Comparison of ENCODE assay signal across 8 cellular contexts in the genomic region with DNA sequence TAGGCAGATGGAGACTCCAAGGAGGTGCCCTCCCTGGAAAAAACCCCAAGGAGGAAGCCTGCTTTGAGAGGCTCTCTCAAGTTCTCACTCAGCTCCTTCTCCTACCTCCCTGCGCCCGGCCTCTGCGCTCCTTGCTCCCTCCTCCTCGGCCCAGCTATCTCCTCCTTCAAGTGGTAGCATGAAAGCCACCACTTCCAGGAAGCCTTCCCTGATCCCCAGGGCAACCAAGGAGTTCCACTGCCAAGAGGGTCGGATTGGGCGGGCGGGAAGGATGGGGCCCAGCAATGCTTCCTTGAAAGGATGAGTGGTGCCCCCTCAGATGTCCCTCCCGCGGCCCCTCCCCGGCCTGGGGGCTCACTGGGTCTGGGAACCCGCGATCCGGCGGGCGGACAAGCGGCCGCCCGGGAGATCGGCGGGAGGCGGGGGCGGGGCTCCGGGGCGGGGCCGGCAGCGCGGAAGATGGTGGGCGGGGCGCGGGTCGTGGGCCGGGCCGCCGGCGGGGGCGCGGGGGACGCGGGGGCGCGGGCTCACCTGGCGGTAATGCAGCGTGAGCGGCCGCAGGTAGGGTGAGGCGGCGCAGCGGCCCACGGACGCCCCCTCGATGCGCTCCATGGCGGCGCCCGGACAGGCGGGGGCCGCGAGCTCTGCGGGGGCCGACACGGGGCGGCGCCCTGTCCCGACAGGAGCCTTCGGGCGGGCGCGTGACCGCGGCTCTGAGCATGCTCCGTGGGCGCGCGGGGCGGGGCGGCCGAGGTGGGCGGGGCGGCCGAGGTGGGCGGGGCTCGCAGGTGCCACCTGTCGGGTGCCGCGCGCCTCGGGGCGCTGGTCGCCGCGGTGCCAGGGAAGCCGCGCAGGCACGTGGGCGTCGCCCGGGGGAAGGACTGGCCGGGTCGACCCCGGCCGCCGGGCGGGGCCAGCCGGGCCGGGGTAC. TPM values are rescaled to one million over a fixed set of nuclear protein-coding genes. Genes with fewer than 3 reads are reported as not detected.
DNase-seq lines count a peak whose midpoint lies in the region.

A gene (minus strand): TSS at position 715 of the 931 bp plus-strand sequence. CDS start 103 bp downstream, at position 612.

- H3K27me3 ChIP-seq in H7 (ENCODE audit: control insufficient read depth, insufficient read depth, low read length), result peaks cover 2% of the 10 kb centered on the region
- H3K27me3 ChIP-seq in duodenal mucosa (ENCODE audit: control insufficient read depth in 1 of 2, insufficient read depth in 2 of 2, low read length in 2 of 2), result peaks cover 0 to 9% of the 10 kb centered on the region in 2 donors

- H3K27ac ChIP-seq in duodenal mucosa (ENCODE audit: low read depth, low read length), result no peak within 1 kb of the TSS

- no peaks in the 10 kb centered on the region for H3K9me3 ChIP-seq in duodenal mucosa (ENCODE audit: control insufficient read depth in 1 of 2, low read length in 2 of 2)

- peaks cover 16 to 18% of the 10 kb centered on the region in 2 donors for H3K4me1 ChIP-seq in duodenal mucosa (ENCODE audit: control insufficient read depth in 1 of 2, insufficient read depth in 2 of 2, low read length in 2 of 2)

- H3K9ac ChIP-seq in duodenal mucosa (ENCODE audit: low read depth in 1 of 2, low read length in 2 of 2), result peak within 1 kb of the TSS; percentile 12 to 55

- H3K36me3 ChIP-seq in H7 (replicated peaks; ENCODE audit: control insufficient read depth, insufficient read depth, low read length), result no peaks in the 10 kb centered on the region
- H3K36me3 ChIP-seq in duodenal mucosa (ENCODE audit: control insufficient read depth in 1 of 2, insufficient read depth in 2 of 2, low read length in 2 of 2), result no peaks in the 10 kb centered on the region

- peak; percentile 56 for DNase-seq in EL
- DNase-seq in H7, result peak; percentile 99
- peak; percentile 48 for DNase-seq in NCI-H1694 treated with DMSO at 0.1 percent for 48 hours (lab: John Stamatoyannopoulos, UW)
- DNase-seq in activated CD4-positive, alpha-beta T cell treated with anti-CD3 and anti-CD28 coated beads, Interleukin-2, amount 50 U/mL, for 48 hours, result peak; percentile 82 to 83
- peak; percentile 20 for DNase-seq in medulla oblongata (ENCODE audit: extremely low spot score)
- peak; percentile 56 to 74 for DNase-seq in stimulated activated CD8-positive, alpha-beta memory T cell treated with anti-CD3 and anti-CD28 coated beads, Interleukin-15, amount 100 ng/mL, for 4 hours (ENCODE audit: low read depth in 2 of 2)
- DNase-seq in Ammon's horn (ENCODE audit: low spot score), result no peak

- peak within 1 kb of the TSS; percentile 49 for H3K4me3 ChIP-seq in H7 (ENCODE audit: insufficient read depth, low read depth, low read length)
- H3K4me3 ChIP-seq in duodenal mucosa (ENCODE audit: low read depth in 1 of 2, low read length in 2 of 2), result peak within 1 kb of the TSS; percentile 66 to 73

RNA-seq across cellular contexts. Expression of the gene that starts here (rescaled TPM):
- total RNA-seq in H7 (2014; rRNA removed; shearing (Covaris generic)), result 30.4 and 33.6 TPM in 2 replicates
